8 cellular contexts compared by ENCODE assay signal in the genomic region with DNA sequence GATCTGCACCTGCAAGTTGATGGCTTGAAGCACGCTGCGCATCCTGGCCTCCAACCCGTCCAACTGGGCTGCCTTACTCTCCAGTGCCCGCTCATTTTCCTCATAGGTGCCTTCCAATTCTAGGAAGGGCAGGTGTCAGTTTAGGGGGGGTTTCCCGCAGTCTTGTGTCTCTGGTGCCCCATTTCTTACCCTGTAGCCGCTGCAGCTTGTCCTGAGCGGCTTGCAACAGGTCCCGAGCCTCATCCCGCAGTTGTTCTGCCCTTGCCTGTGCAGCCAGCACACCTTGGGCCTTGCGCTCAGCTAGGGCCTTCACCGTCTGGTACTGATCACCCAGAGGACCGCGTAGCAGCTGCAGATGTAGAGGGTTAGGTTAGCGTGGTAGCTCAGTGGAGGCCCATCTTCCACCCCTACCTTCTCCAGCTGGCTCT. TPM values are rescaled to one million over a fixed set of nuclear protein-coding genes. Genes with fewer than 3 reads are reported as not detected.
A peak's percentile ranks its signal among the peaks of the same experiment; 100 is the strongest.
DNase-seq lines count a peak whose midpoint lies in the region; ATAC-seq and TF ChIP-seq lines count a peak whose summit lies in the region.
"Had no signal": no experiment of that assay in that cellular context is flagged by ENCODE, and none has a peak within 500 bp of the region (broad histone marks: within the 10 kb centered on the region; RNA-seq: fewer than 3 reads in every experiment).

No MANE protein-coding gene starts in this region.

- no peak for TF ChIP-seq CTCF in stomach (IDR thresholded peaks at IDR 0.05)

- peaks cover 25% of the 10 kb centered on the region for H3K36me3 Mint-ChIP-seq in activated CD8-positive, alpha-beta T cell treated with anti-CD3 and anti-CD28 coated beads, Interleukin-2, amount 10 ng/mL, durations not matched to agents 7 days and 5 days (ENCODE audit: low read depth)

- H3K4me3 ChIP-seq in HUES6 (ENCODE audit: low read depth, low read length) (peak overlapping the region; percentile 98), iPS-20b (ENCODE audit: low read length) (peak overlapping the region; percentile 92), stomach (peak overlapping the region; percentile 62 to 100 (median 98))

- H3K27ac ChIP-seq in HUES6 (ENCODE audit: low read depth, low read length) (peak overlapping the region; percentile 64), iPS-20b (ENCODE audit: low read length) (peak overlapping the region; percentile 53), stomach (peak overlapping the region; percentile 87 to 98 (median 96))

- H3K27me3 Mint-ChIP-seq in activated CD8-positive, alpha-beta T cell treated with anti-CD3 and anti-CD28 coated beads, Interleukin-2, amount 10 ng/mL, durations not matched to agents 7 days and 5 days (ENCODE audit: low read depth) = no peaks in the 10 kb centered on the region

- H3K27ac Mint-ChIP-seq in activated CD8-positive, alpha-beta T cell treated with anti-CD3 and anti-CD28 coated beads, Interleukin-2, amount 10 ng/mL, durations not matched to agents 7 days and 5 days = peak overlapping the region; percentile 95

- H3K4me1 ChIP-seq in HUES6 (ENCODE audit: control insufficient read depth, insufficient read depth, low read length) (peaks cover 10% of the 10 kb centered on the region), iPS-20b (ENCODE audit: insufficient read depth, low read length) (peaks cover 5% of the 10 kb centered on the region; the same call in 1 of the 2 replicates), stomach (peaks cover 18 to 31% (median 27%) of the 10 kb centered on the region in 4 donors)

- no peak for DNase-seq in activated CD8-positive, alpha-beta T cell treated with anti-CD3 and anti-CD28 coated beads, Interleukin-2, amount 10 ng/mL, durations not matched to agents 7 days and 5 days
- DNase-seq in stomach (no peak), putamen (ENCODE audit: low spot score) (no peak), DMS79 treated with DMSO at 0.1 percent for 48 hours (lab: John Stamatoyannopoulos, UW) (no peak)
- no peak for DNase-seq in stimulated activated CD4-positive, alpha-beta T cell treated with anti-CD3 and anti-CD28 coated beads, Interleukin-4, amount 100 ng/mL, for 24 hours

- H3K9me3 ChIP-seq in HUES6 (ENCODE audit: control insufficient read depth, insufficient read depth, low read depth, low read length) = no peaks in the 10 kb centered on the region
- no peaks in the 10 kb centered on the region for H3K9me3 ChIP-seq in iPS-20b (ENCODE audit: insufficient read depth, low read depth, low read length)
- no peaks in the 10 kb centered on the region for H3K9me3 ChIP-seq in stomach
- H3K9me3 ChIP-seq: mucosa of descending colon had no signal

- peak overlapping the region; percentile 48 for H3K9ac ChIP-seq in HUES6 (ENCODE audit: low read length)
- H3K9ac ChIP-seq in iPS-20b (ENCODE audit: low read depth, low read length) = peak overlapping the region; percentile 95; the same call in 1 of the 2 replicates

- H3K4me3 Mint-ChIP-seq in activated CD8-positive, alpha-beta T cell treated with anti-CD3 and anti-CD28 coated beads, Interleukin-2, amount 10 ng/mL, durations not matched to agents 7 days and 5 days = peak overlapping the region; percentile 89

- TF ChIP-seq EP300 in stomach (IDR thresholded peaks at IDR 0.05) = no peak

- H3K27me3 ChIP-seq in HUES6 (ENCODE audit: control insufficient read depth, insufficient read depth, low read length) (no peaks in the 10 kb centered on the region), iPS-20b (ENCODE audit: insufficient read depth, low read length) (no peaks in the 10 kb centered on the region), stomach (no peaks in the 10 kb centered on the region)

- H3K9me3 Mint-ChIP-seq in activated CD8-positive, alpha-beta T cell treated with anti-CD3 and anti-CD28 coated beads, Interleukin-2, amount 10 ng/mL, durations not matched to agents 7 days and 5 days (ENCODE audit: insufficient read depth) = no peaks in the 10 kb centered on the region

- 77 to 89% (median 86%) methylated on average over 13 to 14 of the region's 14 CpGs for WGBS in stomach, 5 donors

- CTCF ChIA-PET in activated CD8-positive, alpha-beta T cell treated with anti-CD3 and anti-CD28 coated beads, Interleukin-2, amount 10 ng/mL, durations not matched to agents 7 days and 5 days (lab: Charles Lee) = interaction anchor here (0.9 to 2.4 kb wide), 8 partner anchors 9 to 133 kb away, joined by 3 to 11 read pairs (median 6); a partner anchor contains a TSS

- ATAC-seq in activated CD8-positive, alpha-beta T cell treated with anti-CD3 and anti-CD28 coated beads, Interleukin-2, amount 10 ng/mL, durations not matched to agents 7 days and 5 days = no peak

- peaks cover 24% of the 10 kb centered on the region for H3K4me1 Mint-ChIP-seq in activated CD8-positive, alpha-beta T cell treated with anti-CD3 and anti-CD28 coated beads, Interleukin-2, amount 10 ng/mL, durations not matched to agents 7 days and 5 days (ENCODE audit: low read depth)

- peaks cover 76% of the 10 kb centered on the region for H3K36me3 ChIP-seq in HUES6 (ENCODE audit: control insufficient read depth, insufficient read depth, low read length)
- H3K36me3 ChIP-seq in iPS-20b (ENCODE audit: insufficient read depth, low read depth, low read length) = peaks cover 50% of the 10 kb centered on the region
- peaks cover 76 to 82% (median 80%) of the 10 kb centered on the region in 4 donors for H3K36me3 ChIP-seq in stomach

- POLR2A ChIA-PET in activated CD8-positive, alpha-beta T cell treated with anti-CD3 and anti-CD28 coated beads, Interleukin-2, amount 10 ng/mL, durations not matched to agents 7 days and 5 days (lab: Charles Lee) = interaction anchor here (0.5 to 4.8 kb wide), 7 partner anchors 12 to 219 kb away, joined by 3 to 65 read pairs (median 4); a partner anchor contains a TSS

- TF ChIP-seq POLR2A in stomach (IDR thresholded peaks at IDR 0.05) = no peak

- intact Hi-C loops in stomach (cut with DNase I; ENCODE audit: low total_unique reads) = no loop called here

RNA-seq across cellular contexts. Expression of a gene that starts 0.6 kb away (rescaled TPM):
- total RNA-seq in activated CD8-positive, alpha-beta T cell treated with anti-CD3 and anti-CD28 coated beads, Interleukin-2, amount 10 ng/mL, durations not matched to agents 7 days and 5 days = 10 to 100 TPM; 58.0 to 60.4 TPM
- total RNA-seq in stomach = 10 to 100 TPM; 21.6 to 77.2 (median 57.1) TPM
- 10 to 100 TPM; 15.6 to 16.6 (median 15.7) TPM for polyA plus RNA-seq in stomach

RNA-seq across cellular contexts. Expression of a gene that starts 11.6 kb away (rescaled TPM):
- under 1 TPM in 1 of 2 experiments, not detected in 1; 0.29 TPM for total RNA-seq in activated CD8-positive, alpha-beta T cell treated with anti-CD3 and anti-CD28 coated beads, Interleukin-2, amount 10 ng/mL, durations not matched to agents 7 days and 5 days
- 100 to 1,000 TPM; 195 to 578 (median 552) TPM for total RNA-seq in stomach
- 100 to 1,000 TPM; 198 to 333 (median 200) TPM for polyA plus RNA-seq in stomach

RNA-seq across cellular contexts. Expression of a gene that starts 16.7 kb away (rescaled TPM):
- total RNA-seq in activated CD8-positive, alpha-beta T cell treated with anti-CD3 and anti-CD28 coated beads, Interleukin-2, amount 10 ng/mL, durations not matched to agents 7 days and 5 days = 100 to 1,000 TPM; 250 to 294 TPM
- 100 to 1,000 TPM; 151 to 418 (median 217) TPM for total RNA-seq in stomach
- polyA plus RNA-seq in stomach = 100 to 1,000 TPM; 241 to 303 (median 265) TPM

RNA-seq across cellular contexts. Expression of a gene that starts 27.4 kb away (rescaled TPM):
- total RNA-seq in activated CD8-positive, alpha-beta T cell treated with anti-CD3 and anti-CD28 coated beads, Interleukin-2, amount 10 ng/mL, durations not matched to agents 7 days and 5 days = 100 to 1,000 TPM; 130 to 131 TPM
- 100 to 1,000 TPM in 1 of 5 donors, 10 to 100 TPM in 4; 27.2 to 105 (median 63.4) TPM for total RNA-seq in stomach
- 10 to 100 TPM; 16.1 to 29.7 (median 19.4) TPM for polyA plus RNA-seq in stomach

RNA-seq across cellular contexts. Expression of a gene that starts 44.9 kb away (rescaled TPM):
- 10 to 100 TPM; 21.8 to 22.7 TPM for total RNA-seq in activated CD8-positive, alpha-beta T cell treated with anti-CD3 and anti-CD28 coated beads, Interleukin-2, amount 10 ng/mL, durations not matched to agents 7 days and 5 days
- total RNA-seq in stomach = 10 to 100 TPM in 3 of 5 donors, 1 to 10 TPM in 2; 2.3 to 22.6 (median 12.9) TPM
- polyA plus RNA-seq in stomach = 10 to 100 TPM; 11.4 to 15.6 (median 12.6) TPM

Comparison
In these comparisons a context has a peak if more than half of its experiments do, and no peak if none do; other contexts are left out.
1. RNA of a gene that starts 11.6 kb away (total RNA-seq): 195 to 578 TPM in stomach; 0.29 TPM in activated CD8-positive, alpha-beta T cell treated with anti-CD3 and anti-CD28 coated beads, Interleukin-2, amount 10 ng/mL, durations not matched to agents 7 days and 5 days; every median in the first group is over 100 times any median in the second.
2. Peak in every context shown above with its lines, with median percentiles within 50 percentile points of each other: H3K27ac ChIP-seq and H3K4me3 ChIP-seq.